Comparison of ENCODE assay signal across 27 cellular contexts in genomic region chr4:7773401-7774187, GRCh38.
DNase-seq lines count a peak whose midpoint lies in the region; ATAC-seq, FAIRE-seq and TF ChIP-seq lines count a peak whose summit lies in the region.
"Had no signal": no experiment of that assay in that cellular context is flagged by ENCODE, and none has a peak within 500 bp of the region (broad histone marks: within the 10 kb centered on the region; RNA-seq: fewer than 3 reads in every experiment).

No MANE protein-coding gene starts in this region.

- H3K56ac ChIP-seq in H9 (ENCODE audit: insufficient read length, low read depth, low read length), result no peak overlapping the region

- H3K4me1 ChIP-seq in H9 (ENCODE audit: insufficient read depth, low read length), result no peaks in the 10 kb centered on the region
- H3K4me1 ChIP-seq in mucosa of descending colon (ENCODE audit: low read depth), result peaks cover 26% of the 10 kb centered on the region
- H3K4me1 ChIP-seq in small intestine (ENCODE audit: control insufficient read depth in 2 of 2, insufficient read depth in 1 of 2, low read depth in 1 of 2, low read length in 1 of 2), result peaks cover 0 to 8% of the 10 kb centered on the region in 2 donors
- H3K4me1 ChIP-seq: SJCRH30, tibial artery had no signal

- H2BK20ac ChIP-seq in H9 (ENCODE audit: low read depth, low read length, poor library complexity, severe bottlenecking), result no peak overlapping the region

- ATAC-seq in WTC11, result no peak
- ATAC-seq in mucosa of descending colon, result peak; percentile 73
- ATAC-seq: activated CD4-positive, alpha-beta T cell treated with anti-CD3 and anti-CD28 coated beads for 36 hours; stimulated activated naive CD8-positive, alpha-beta T cell treated with anti-CD3 and anti-CD28 coated beads, Interleukin-15, amount 100 ng/mL, for 72 hours had no signal

- H3K27ac ChIP-seq in H9 (ENCODE audit: insufficient read length, low read depth, low read length) (no peak overlapping the region), small intestine (ENCODE audit: low read depth in 1 of 2, low read length in 1 of 2) (peak overlapping the region; percentile 70 to 76)
- H3K27ac ChIP-seq: coronary artery, right atrium auricular region, SJCRH30, tibial artery had no signal

- peaks cover 8 to 34% (median 29%) of the 10 kb centered on the region in 3 experiments for H3K36me3 Mint-ChIP-seq in H9 (ENCODE audit: insufficient read depth in 1 of 3, low read depth in 3 of 3)
- H3K36me3 Mint-ChIP-seq in WTC11, result peaks cover 33% of the 10 kb centered on the region

- H3K9me3 Mint-ChIP-seq in H9, result no peaks in the 10 kb centered on the region
- H3K9me3 Mint-ChIP-seq in WTC11, result no peaks in the 10 kb centered on the region
- H3K9me3 Mint-ChIP-seq: activated T-cell treated with anti-CD3 and anti-CD28 coated beads, Interleukin-2, amount 50 U/mL, for 24 hours; stimulated activated naive CD8-positive, alpha-beta T cell treated with anti-CD3 and anti-CD28 coated beads, Interleukin-15, amount 100 ng/mL, for 72 hours had no signal

- CTCF ChIA-PET in WTC11 (lab: Charles Lee), result interaction anchor here (1.3 to 1.9 kb wide), 4 partner anchors 12 to 214 kb away, joined by 6 to 18 read pairs (median 10); no protein-coding TSS in a partner anchor

- H3K23ac ChIP-seq in H9 (ENCODE audit: insufficient read length, low read depth, low read length), result no peak overlapping the region

- no peak overlapping the region for H3T11ph ChIP-seq in H9 (ENCODE audit: low read length)

- H3K79me1 ChIP-seq in H9 (ENCODE audit: insufficient read depth, low read depth, low read length, poor library complexity, severe bottlenecking), result no peaks in the 10 kb centered on the region

- H4K5ac ChIP-seq in H9 (ENCODE audit: insufficient read length, low read depth, low read length), result no peak overlapping the region

- intact Hi-C loops in mucosa of descending colon (cut with DNase I, micrococcal nuclease), result no loop called here

- H3K9me3 ChIP-seq in H9 (ENCODE audit: control insufficient read depth, low read depth, low read length) (no peaks in the 10 kb centered on the region), mucosa of descending colon (no peaks in the 10 kb centered on the region), small intestine (ENCODE audit: control insufficient read depth, low read depth) (no peaks in the 10 kb centered on the region)
- H3K9me3 ChIP-seq: ovary, right atrium auricular region, SJCRH30, tibial artery had no signal

- no peak overlapping the region for H2BK120ac ChIP-seq in H9 (ENCODE audit: low read depth, low read length, poor library complexity, severe bottlenecking)

- H3K27me3 Mint-ChIP-seq in H9 (ENCODE audit: low read depth) (no peaks in the 10 kb centered on the region), WTC11 (ENCODE audit: low read depth) (no peaks in the 10 kb centered on the region)
- H3K27me3 Mint-ChIP-seq: activated CD4-positive, alpha-beta T cell treated with anti-CD3 and anti-CD28 coated beads for 36 hours; activated T-cell treated with anti-CD3 and anti-CD28 coated beads, Interleukin-2, amount 50 U/mL, for 24 hours; stimulated activated naive CD8-positive, alpha-beta T cell treated with anti-CD3 and anti-CD28 coated beads, Interleukin-15, amount 100 ng/mL, for 72 hours had no signal

- H4K91ac ChIP-seq in H9 (ENCODE audit: insufficient read length, low read depth, low read length), result no peak overlapping the region

- no peak overlapping the region for H3K14ac ChIP-seq in H9 (ENCODE audit: insufficient read depth, low read length)

- DNase-seq in H9, result no peak
- DNase-seq in WTC11 (ENCODE audit: low spot score), result no peak
- peak; percentile 62 to 76 (median 75) for DNase-seq in mucosa of descending colon
- peak; percentile 86 for DNase-seq in small intestine
- DNase-seq in stimulated activated CD4-positive, alpha-beta T cell treated with anti-CD3 and anti-CD28 coated beads, Interleukin-2, amount 100 ng/mL, for 24 hours, result no peak
- DNase-seq in stimulated activated CD8-positive, alpha-beta memory T cell treated with anti-CD3 and anti-CD28 coated beads, Interleukin-4, amount 100 ng/mL, for 48 hours, result no peak
- DNase-seq in HUDEP-2 (lab: John Stamatoyannopoulos, UW; ENCODE audit: unreplicated experiment in 76 of 76), result no peak
- DNase-seq: activated CD4-positive, alpha-beta T cell treated with anti-CD3 and anti-CD28 coated beads for 36 hours; activated naive CD4-positive, alpha-beta T cell treated with Interleukin-2 at 50 U/mL for 16 hours; activated T-cell treated with anti-CD3 and anti-CD28 coated beads, Interleukin-2, amount 50 U/mL, for 24 hours; KG1; MM.1S; NCI-H1417 treated with DMSO at 0.1 percent for 48 hours; NCI-H2107; NCI-H446 treated with DMSO at 0.1 percent for 48 hours; SJCRH30; stimulated activated CD4-positive, alpha-beta T cell treated with anti-CD3 and anti-CD28 coated beads, Interleukin-12 subunit alpha, Interleukin-12 subunit beta, amount 100 ng/mL, for 4 hours; stimulated activated CD4-positive, alpha-beta T cell treated with anti-CD3 and anti-CD28 coated beads, Interleukin-4, amount 100 ng/mL, for 4 hours; stimulated activated naive CD8-positive, alpha-beta T cell treated with anti-CD3 and anti-CD28 coated beads, Interleukin-15, amount 100 ng/mL, for 72 hours; T-helper 1 cell had no signal

- no peaks in the 10 kb centered on the region for H3K23me2 ChIP-seq in H9 (ENCODE audit: insufficient read length, low read depth, low read length, poor library complexity, severe bottlenecking)

- H3K4me3 ChIP-seq in mucosa of descending colon, result no peak overlapping the region
- H3K4me3 ChIP-seq in small intestine (ENCODE audit: low read depth in 1 of 2, low read length in 2 of 2), result no peak overlapping the region
- H3K4me3 ChIP-seq: coronary artery, ovary, right atrium auricular region, SJCRH30, tibial artery had no signal

- no peak overlapping the region for H2AK5ac ChIP-seq in H9 (ENCODE audit: insufficient read length, low read length)

- H3K4ac ChIP-seq in H9 (ENCODE audit: low read depth, low read length), result no peak overlapping the region

- TF ChIP-seq CTCF in H9 (conservative IDR thresholded peaks at IDR 0.05) (no peak), WTC11 (IDR thresholded peaks at IDR 0.05) (no peak), mucosa of descending colon (IDR thresholded peaks at IDR 0.05) (no peak)

- FAIRE-seq in small intestine (lab: Jason Lieb, UNC), result no peak
- FAIRE-seq: bronchial epithelial cell, GM19239, TTC549 had no signal

- H3K4me3 Mint-ChIP-seq in H9 (no peak overlapping the region), WTC11 (no peak overlapping the region)
- H3K4me3 Mint-ChIP-seq: activated CD4-positive, alpha-beta T cell treated with anti-CD3 and anti-CD28 coated beads for 36 hours; activated T-cell treated with anti-CD3 and anti-CD28 coated beads, Interleukin-2, amount 50 U/mL, for 24 hours; stimulated activated naive CD8-positive, alpha-beta T cell treated with anti-CD3 and anti-CD28 coated beads, Interleukin-15, amount 100 ng/mL, for 72 hours had no signal

- no peak overlapping the region for H3K9ac ChIP-seq in H9 (ENCODE audit: extremely low read depth, insufficient read length, low read length)

- H3K4me2 ChIP-seq in H9 (ENCODE audit: insufficient read depth, insufficient read length, low read length), result no peak overlapping the region

- H2BK12ac ChIP-seq in H9 (ENCODE audit: insufficient read length, low read depth, low read length), result no peak overlapping the region

- no peak overlapping the region for H2BK5ac ChIP-seq in H9 (ENCODE audit: insufficient read length, low read length)

- H3K36me3 ChIP-seq in mucosa of descending colon (ENCODE audit: low read depth) (no peaks in the 10 kb centered on the region), small intestine (ENCODE audit: control insufficient read depth in 2 of 2, insufficient read depth in 2 of 2, low read length in 2 of 2) (peaks cover 2 to 11% of the 10 kb centered on the region in 2 donors)
- H3K36me3 ChIP-seq: ovary, SJCRH30 had no signal

- no CpG with 5 or more reads among the region's 24 CpGs for WGBS in H9 (ENCODE audit: extremely low coverage, insufficient read length, low lambda C conversion rate)
- 29 to 71% (median 48%) methylated on average over 24 of the region's 24 CpGs for WGBS in small intestine, 3 donors

- H3K4me1 Mint-ChIP-seq in H9 (peaks cover 34 to 47% of the 10 kb centered on the region in 2 experiments), WTC11 (peaks cover 17% of the 10 kb centered on the region)

- H3K27ac Mint-ChIP-seq in H9 (peak overlapping the region in 2 of 3 experiments; percentile 32 to 84; a peak in 5 of 7 replicates), WTC11 (peak overlapping the region; percentile 49; the same call in 1 of the 2 replicates)
- H3K27ac Mint-ChIP-seq: activated CD4-positive, alpha-beta T cell treated with anti-CD3 and anti-CD28 coated beads for 36 hours; activated T-cell treated with anti-CD3 and anti-CD28 coated beads, Interleukin-2, amount 50 U/mL, for 24 hours had no signal

- H4K8ac ChIP-seq in H9 (replicated peaks; ENCODE audit: insufficient read length, low read depth, low read length), result no peak overlapping the region

- no peak overlapping the region for H2BK15ac ChIP-seq in H9 (ENCODE audit: low read depth, low read length)

- H4K20me1 ChIP-seq in H9 (ENCODE audit: control insufficient read depth, insufficient read depth, insufficient read length), result no peaks in the 10 kb centered on the region

- H3K27me3 ChIP-seq in H9 (ENCODE audit: insufficient read depth, low read length) (no peaks in the 10 kb centered on the region), small intestine (ENCODE audit: control insufficient read depth in 2 of 2, insufficient read depth in 2 of 2, low read length in 2 of 2) (no peaks in the 10 kb centered on the region)
- H3K27me3 ChIP-seq: ovary, right atrium auricular region, SJCRH30, tibial artery had no signal

- H2AFZ ChIP-seq in H9 (ENCODE audit: low read length), result no peak overlapping the region

- POLR2A ChIA-PET in WTC11 (lab: Charles Lee), result interaction anchor here (0.6 kb wide), 1 partner anchor 597 kb away, joined by 3 read pairs; no protein-coding TSS in a partner anchor

- H3K18ac ChIP-seq in H9 (ENCODE audit: insufficient read length, low read depth, low read length), result no peak overlapping the region

- H3K79me2 ChIP-seq in H9 (ENCODE audit: insufficient read depth, low read length), result no peaks in the 10 kb centered on the region

TF ChIP-seq in WTC11, 78 proteins besides CTCF, POLR2A, EP300 and RAD21 (continues in another document):
- TF ChIP-seq IRF2 (CRISPR knock-in tag; IDR thresholded peaks at IDR 0.05; ENCODE audit: borderline replicate concordance, low read depth) (no peak), NFE2L1 (CRISPR knock-in tag; IDR thresholded peaks at IDR 0.05) (no peak), PREB (CRISPR knock-in tag; IDR thresholded peaks at IDR 0.05; ENCODE audit: borderline replicate concordance) (no peak), SP1 (CRISPR knock-in tag; conservative IDR thresholded peaks at IDR 0.05) (no peak)

Comparison
In these comparisons a context has a peak if more than half of its experiments do, and no peak if none do; other contexts are left out.
1. DNase-seq: peak in mucosa of descending colon (3 of 3) and small intestine (single experiment); none in H9 (single experiment), WTC11 (single experiment), stimulated activated CD4-positive, alpha-beta T cell treated with anti-CD3 and anti-CD28 coated beads, Interleukin-2, amount 100 ng/mL, for 24 hours (0 of 2), stimulated activated CD8-positive, alpha-beta memory T cell treated with anti-CD3 and anti-CD28 coated beads, Interleukin-4, amount 100 ng/mL, for 48 hours (single experiment) and HUDEP-2 (0 of 76).